18 cellular contexts compared by ENCODE assay signal in the genomic region with DNA sequence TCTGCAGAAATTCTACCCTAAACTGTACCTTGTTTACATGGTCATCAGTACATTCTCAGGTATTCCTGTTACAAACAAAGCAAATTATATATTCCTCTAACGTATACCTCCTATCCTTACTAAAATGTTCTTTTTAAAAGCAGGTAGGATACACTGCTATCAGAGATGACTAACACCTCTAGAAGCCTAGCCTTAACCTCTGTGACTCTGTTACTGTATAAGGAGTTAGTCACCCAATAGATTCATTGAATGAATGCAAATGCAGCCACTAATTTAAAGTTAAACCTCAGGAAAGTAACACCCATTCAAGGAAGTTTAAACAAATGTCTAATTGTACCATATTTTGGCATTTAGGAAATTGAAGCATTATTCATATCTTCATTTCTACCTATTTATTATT.
DNase-seq lines count a peak whose midpoint lies in the region; ATAC-seq, FAIRE-seq and TF ChIP-seq lines count a peak whose summit lies in the region.
"Had no signal": no experiment of that assay in that cellular context is flagged by ENCODE, and none has a peak within 500 bp of the region (broad histone marks: within the 10 kb centered on the region; RNA-seq: fewer than 3 reads in every experiment).

No MANE protein-coding gene starts in this region.

- H3K4me3 ChIP-seq in osteoblast (ENCODE audit: insufficient read depth, low read length), result no peak overlapping the region
- H3K4me3 ChIP-seq in CD8-positive, alpha-beta memory T cell (ENCODE audit: low read length), result no peak overlapping the region
- H3K4me3 ChIP-seq: BLaER1 had no signal

- H3K27me3 Mint-ChIP-seq in activated T-helper 17 cell treated with anti-CD3 and anti-CD28 coated beads, Interleukin-2, amount 50 U/mL, for 72 hours, result no peaks in the 10 kb centered on the region
- H3K27me3 Mint-ChIP-seq in naive B cell, result no peaks in the 10 kb centered on the region
- H3K27me3 Mint-ChIP-seq in CD8-positive, alpha-beta memory T cell, result peaks cover 0 to 1% of the 10 kb centered on the region in 2 donors

- peaks cover 1% of the 10 kb centered on the region for H3K36me3 Mint-ChIP-seq in activated T-helper 17 cell treated with anti-CD3 and anti-CD28 coated beads, Interleukin-2, amount 50 U/mL, for 72 hours (ENCODE audit: low read depth)
- peaks cover 44 to 48% of the 10 kb centered on the region in 2 donors for H3K36me3 Mint-ChIP-seq in naive B cell
- peaks cover 3 to 11% (median 8%) of the 10 kb centered on the region in 3 donors for H3K36me3 Mint-ChIP-seq in CD8-positive, alpha-beta memory T cell

- DNase-seq in activated CD4-positive, CD25-positive, alpha-beta regulatory T cell treated with anti-CD3 and anti-CD28 coated beads, Interleukin-2, amount 50 U/mL, for 72 hours, result no peak
- no peak for DNase-seq in GM12891 (ENCODE audit: insufficient read length, low spot score)
- DNase-seq in naive B cell, result no peak
- DNase-seq in frontal cortex (ENCODE audit: low spot score in 2 of 2), result no peak
- DNase-seq in osteoblast (ENCODE audit: insufficient read length, low spot score, missing footprints), result no peak
- no peak for DNase-seq in CD8-positive, alpha-beta memory T cell
- DNase-seq: H7, NCI-H1436 treated with DMSO at 0.1 percent for 48 hours, NCI-H2029 treated with DMSO at 0.1 percent for 48 hours, NCI-H2171 treated with DMSO at 0.1 percent for 48 hours, NCI-H748 treated with DMSO at 0.1 percent for 48 hours, RPMI8226 had no signal

- H3K9me3 Mint-ChIP-seq in activated T-helper 17 cell treated with anti-CD3 and anti-CD28 coated beads, Interleukin-2, amount 50 U/mL, for 72 hours, result peaks cover 1% of the 10 kb centered on the region
- peaks cover 3 to 20% (median 7%) of the 10 kb centered on the region in 7 donors for H3K9me3 Mint-ChIP-seq in naive B cell
- H3K9me3 Mint-ChIP-seq in CD8-positive, alpha-beta memory T cell, result peaks cover 0 to 2% (median 0%) of the 10 kb centered on the region in 5 donors

- POLR2A ChIA-PET in CD8-positive, alpha-beta memory T cell (lab: Charles Lee), result no interaction called here

- no peak overlapping the region for H3K4me2 ChIP-seq in osteoblast (ENCODE audit: insufficient read depth, low read length)
- H3K4me2 ChIP-seq: BLaER1 had no signal

- H3K27me3 ChIP-seq in osteoblast (ENCODE audit: insufficient read depth, low read length), result no peaks in the 10 kb centered on the region
- no peaks in the 10 kb centered on the region for H3K27me3 ChIP-seq in CD8-positive, alpha-beta memory T cell (ENCODE audit: insufficient read depth, low read length, poor library complexity, severe bottlenecking)
- H3K27me3 ChIP-seq: BLaER1 had no signal

- H3K36me3 ChIP-seq in osteoblast (ENCODE audit: insufficient read depth, low read length), result no peaks in the 10 kb centered on the region
- no peaks in the 10 kb centered on the region for H3K36me3 ChIP-seq in CD8-positive, alpha-beta memory T cell (ENCODE audit: insufficient read depth, low read length)

- ATAC-seq in activated CD4-positive, CD25-positive, alpha-beta regulatory T cell treated with anti-CD3 and anti-CD28 coated beads, Interleukin-2, amount 50 U/mL, for 24 hours, result peak; percentile 79 to 98
- peak; percentile 77 for ATAC-seq in activated T-helper 17 cell treated with anti-CD3 and anti-CD28 coated beads, Interleukin-2, amount 50 U/mL, for 72 hours (replicated peaks)
- no peak for ATAC-seq in naive B cell (ENCODE audit: low read depth in 2 of 2)

- H4K20me1 ChIP-seq in osteoblast (ENCODE audit: insufficient read depth, low read length), result peaks cover 29% of the 10 kb centered on the region

- no peak overlapping the region for H3K4me3 Mint-ChIP-seq in activated T-helper 17 cell treated with anti-CD3 and anti-CD28 coated beads, Interleukin-2, amount 50 U/mL, for 72 hours
- H3K4me3 Mint-ChIP-seq in naive B cell, result peak overlapping the region in 3 of 8 donors; percentile 47 to 58 (median 54)
- H3K4me3 Mint-ChIP-seq in CD8-positive, alpha-beta memory T cell, result no peak overlapping the region

- FAIRE-seq in GM12891 (lab: Jason Lieb, UNC), result peak; percentile 16
- no peak for FAIRE-seq in frontal cortex (lab: Jason Lieb, UNC)
- FAIRE-seq: HTR-8/SVneo had no signal

- no peak for TF ChIP-seq CTCF in osteoblast (IDR thresholded peaks at IDR 0.05; ENCODE audit: extremely low read depth, low read depth, low read length)

- no peaks in the 10 kb centered on the region for H3K9me3 ChIP-seq in osteoblast (ENCODE audit: low read depth, low read length)
- H3K9me3 ChIP-seq in CD8-positive, alpha-beta memory T cell (ENCODE audit: low read length), result no peaks in the 10 kb centered on the region

- no peak overlapping the region for H3K27ac ChIP-seq in osteoblast (ENCODE audit: low read depth, low read length)
- H3K27ac ChIP-seq in CD8-positive, alpha-beta memory T cell (ENCODE audit: low read depth, low read length), result no peak overlapping the region
- H3K27ac ChIP-seq: 22Rv1, BLaER1, HL-60 had no signal

- peaks cover 72% of the 10 kb centered on the region for H3K79me2 ChIP-seq in osteoblast (ENCODE audit: insufficient read depth, low read length)

- no peak overlapping the region for H2AFZ ChIP-seq in osteoblast (ENCODE audit: low read length)

- CTCF ChIA-PET in CD8-positive, alpha-beta memory T cell (lab: Charles Lee), result no interaction called here

- H3K4me1 ChIP-seq in osteoblast (ENCODE audit: insufficient read depth, low read length), result no peaks in the 10 kb centered on the region
- peaks cover 3% of the 10 kb centered on the region for H3K4me1 ChIP-seq in CD8-positive, alpha-beta memory T cell (ENCODE audit: insufficient read depth, low read length)

- peaks cover 22% of the 10 kb centered on the region for H3K4me1 Mint-ChIP-seq in activated T-helper 17 cell treated with anti-CD3 and anti-CD28 coated beads, Interleukin-2, amount 50 U/mL, for 72 hours
- H3K4me1 Mint-ChIP-seq in naive B cell, result peaks cover 69 to 94% (median 90%) of the 10 kb centered on the region in 3 donors
- peaks cover 24 to 49% (median 46%) of the 10 kb centered on the region in 3 donors for H3K4me1 Mint-ChIP-seq in CD8-positive, alpha-beta memory T cell

- no peak for TF ChIP-seq POLR2A in GM12891 (IDR thresholded peaks at IDR 0.05; ENCODE audit: low read depth, low read length)

- H3K27ac Mint-ChIP-seq in activated T-helper 17 cell treated with anti-CD3 and anti-CD28 coated beads, Interleukin-2, amount 50 U/mL, for 72 hours, result no peak overlapping the region
- peak overlapping the region in 5 of 6 donors; percentile 30 to 94 (median 92) for H3K27ac Mint-ChIP-seq in naive B cell
- H3K27ac Mint-ChIP-seq in CD8-positive, alpha-beta memory T cell, result no peak overlapping the region

TF ChIP-seq in GM12891, 5 proteins besides CTCF, POLR2A, EP300 and RAD21:
- TF ChIP-seq SPI1 (IDR thresholded peaks at IDR 0.05; ENCODE audit: low read depth, low read length) (no peak), PAX5 (IDR thresholded peaks at IDR 0.05; ENCODE audit: insufficient read depth, low read length, severe bottlenecking) (no peak), POLR2AphosphoS5 (IDR thresholded peaks at IDR 0.05; ENCODE audit: low read depth, low read length) (no peak), TAF1 (IDR thresholded peaks at IDR 0.05; ENCODE audit: low read depth, low read length) (no peak), POU2F2 (IDR thresholded peaks at IDR 0.05; ENCODE audit: low read depth, low read length) (no peak)
TF ChIP-seq in GM12891: peak in this region for 0.

Comparison
In these comparisons a context has a peak if more than half of its experiments do, and no peak if none do; other contexts are left out.
1. ATAC-seq: peak in activated CD4-positive, CD25-positive, alpha-beta regulatory T cell treated with anti-CD3 and anti-CD28 coated beads, Interleukin-2, amount 50 U/mL, for 24 hours (2 of 2) and activated T-helper 17 cell treated with anti-CD3 and anti-CD28 coated beads, Interleukin-2, amount 50 U/mL, for 72 hours (single experiment); none in naive B cell (0 of 2).
2. H3K27ac Mint-ChIP-seq: peak in naive B cell (5 of 6); none in activated T-helper 17 cell treated with anti-CD3 and anti-CD28 coated beads, Interleukin-2, amount 50 U/mL, for 72 hours (single experiment) and CD8-positive, alpha-beta memory T cell (0 of 8).